20 cellular contexts compared by ENCODE assay signal in genomic region chr11:34327804-34328631, GRCh38. TPM values are rescaled to one million over a fixed set of nuclear protein-coding genes. Genes with fewer than 3 reads are reported as not detected.
DNase-seq lines count a peak whose midpoint lies in the region; ATAC-seq, FAIRE-seq and TF ChIP-seq lines count a peak whose summit lies in the region.
"Had no signal": no experiment of that assay in that cellular context is flagged by ENCODE, and none has a peak within 500 bp of the region (broad histone marks: within the 10 kb centered on the region; RNA-seq: fewer than 3 reads in every experiment).

No MANE protein-coding gene starts in this region.

- TF ChIP-seq RAD21 in A549 (conservative IDR thresholded peaks at IDR 0.05 in 1 of 2, IDR thresholded peaks at IDR 0.05 in 1 of 2) = no peak

- no peak for FAIRE-seq in A549 (lab: Jason Lieb, UNC)
- FAIRE-seq: frontal cortex, RCC 7860 had no signal

- H3K27ac ChIP-seq in A549 (no peak overlapping the region), PC-9 (no peak overlapping the region), heart left ventricle (peak overlapping the region in 8 of 12 donors; percentile 21 to 61 (median 44)), ovary (peak overlapping the region in 1 of 2 donors; percentile 81)

- ATAC-seq in A549 (no peak; a peak in 1 of 6 replicates), heart left ventricle (peak; percentile 75 to 87 (median 84)), esophagus mucosa (no peak)

- H3F3A ChIP-seq in PC-9 (ENCODE audit: insufficient read depth, low read depth) = peaks cover 34% of the 10 kb centered on the region

- H3K4me3 Mint-ChIP-seq in CD14-positive monocyte = no peak overlapping the region
- H3K4me3 Mint-ChIP-seq: dendritic cell treated with granulocyte-macrophage colony-stimulating factor and Interleukin-4, amounts not matched to agents 40 ng/mL and 50 ng/mL, for 4 days; IgD-negative memory B cell; T-helper 2 cell treated with Interferon-gamma antibody and Interleukin-4, amounts not matched to agents 5 μg/mL and 100 μg/mL, for 36 hours; type B pancreatic cell had no signal

- peaks cover 0 to 3% (median 0%) of the 10 kb centered on the region in 7 donors for H3K9me3 Mint-ChIP-seq in CD14-positive monocyte
- H3K9me3 Mint-ChIP-seq: dendritic cell treated with granulocyte-macrophage colony-stimulating factor and Interleukin-4, amounts not matched to agents 40 ng/mL and 50 ng/mL, for 4 days; IgD-negative memory B cell; T-helper 2 cell treated with Interferon-gamma antibody and Interleukin-4, amounts not matched to agents 5 μg/mL and 100 μg/mL, for 36 hours; type B pancreatic cell had no signal

- H3K4me2 ChIP-seq in A549 (no peak overlapping the region), PC-9 (peak overlapping the region; percentile 77)

- intact Hi-C loops in PC-9 (cut with micrococcal nuclease; ENCODE audit: unreplicated experiment) (no loop called here), heart left ventricle (cut with DNase I) (no loop called here), ovary (cut with DNase I) (no loop called here), CD14-positive monocyte (cut with micrococcal nuclease) (no loop called here)

- H3K36me3 ChIP-seq in PC-9 (ENCODE audit: low read depth) (no peaks in the 10 kb centered on the region), heart left ventricle (no peaks in the 10 kb centered on the region), ovary (no peaks in the 10 kb centered on the region)

- POLR2A ChIA-PET in A549 (lab: Yijun Ruan, JAX) (no interaction called here), PC-9 (lab: Charles Lee; ENCODE audit: unreplicated experiment) (no interaction called here)

- H4K20me1 ChIP-seq in PC-9 (ENCODE audit: insufficient read depth) = peaks cover 8% of the 10 kb centered on the region; the same call in 1 of the 2 replicates

- WGBS in A549 (ENCODE audit: missing lambda C conversion rate) = 85% methylated on average over 7 of the region's 7 CpGs
- 30 to 46% (median 33%) methylated on average over 7 of the region's 7 CpGs for WGBS in heart left ventricle, 4 donors
- 10 to 25% (median 14%) methylated on average over 7 of the region's 7 CpGs for WGBS in ovary, 3 donors

- H3K4me1 ChIP-seq in A549 (peaks cover 50% of the 10 kb centered on the region), PC-9 (replicated peaks; ENCODE audit: insufficient read depth) (peaks cover 52% of the 10 kb centered on the region), heart left ventricle (peaks cover 0 to 75% (median 34%) of the 10 kb centered on the region in 12 donors), ovary (ENCODE audit: insufficient read depth) (peaks cover 8% of the 10 kb centered on the region)

- no peak for DNase-seq in A549 (ENCODE audit: low read depth in 1 of 2, low spot score in 1 of 2)
- DNase-seq in PC-9 = no peak
- DNase-seq in heart left ventricle = peak in 4 of 5 donors; percentile 40 to 75 (median 60)
- DNase-seq in ovary = peak; percentile 62 to 71 (median 67)
- no peak for DNase-seq in germinal center (ENCODE audit: low spot score)
- DNase-seq in CD14-positive monocyte (ENCODE audit: low spot score) = no peak
- no peak for DNase-seq in OCI-M1 (lab: John Stamatoyannopoulos, UW)
- DNase-seq: ACHN; activated CD8-positive, alpha-beta memory T cell treated with anti-CD3 and anti-CD28 coated beads for 24 hours; activated naive CD4-positive, alpha-beta T cell treated with anti-CD3 and anti-CD28 coated beads, Interleukin-2, amount 50 U/mL, for 16 hours; HCEC 1CT; mammary epithelial cell; NCI-H2029 treated with DMSO at 0.1 percent for 48 hours had no signal

- H3K9me2 ChIP-seq in PC-9 (ENCODE audit: insufficient read depth) = no peaks in the 10 kb centered on the region

- H3K27me3 ChIP-seq in PC-9 (ENCODE audit: insufficient read depth, low read depth) (no peaks in the 10 kb centered on the region), heart left ventricle (no peaks in the 10 kb centered on the region), ovary (no peaks in the 10 kb centered on the region)

- CTCF ChIA-PET in A549 (lab: Yijun Ruan, JAX) = interaction anchor here (0.5 to 1.4 kb wide), 3 partner anchors 153 to 974 kb away, joined by 3 to 5 read pairs (median 4); no protein-coding TSS in a partner anchor
- CTCF ChIA-PET in PC-9 (lab: Charles Lee) = no interaction called here

- peaks cover 9% of the 10 kb centered on the region for H3K4me1 Mint-ChIP-seq in CD14-positive monocyte

- TF ChIP-seq CTCF in A549 (IDR thresholded peaks at IDR 0.05) (no peak), PC-9 (conservative IDR thresholded peaks at IDR 0.05) (no peak), heart left ventricle (IDR thresholded peaks at IDR 0.05) (no peak), ovary (IDR thresholded peaks at IDR 0.05) (no peak), CD14-positive monocyte (IDR thresholded peaks at IDR 0.05) (no peak)

- BruUV-seq in PC-9 (replicated peaks; lab: Mats Ljungman, UMichigan) = no TSS peak

- H3K36me3 Mint-ChIP-seq in CD14-positive monocyte = no peaks in the 10 kb centered on the region
- H3K36me3 Mint-ChIP-seq: IgD-negative memory B cell, type B pancreatic cell had no signal

- no peak overlapping the region for H3K27ac Mint-ChIP-seq in CD14-positive monocyte
- H3K27ac Mint-ChIP-seq: dendritic cell treated with granulocyte-macrophage colony-stimulating factor and Interleukin-4, amounts not matched to agents 40 ng/mL and 50 ng/mL, for 4 days; IgD-negative memory B cell; T-helper 2 cell treated with Interferon-gamma antibody and Interleukin-4, amounts not matched to agents 5 μg/mL and 100 μg/mL, for 36 hours; type B pancreatic cell had no signal

- no peaks in the 10 kb centered on the region for H3K9me3 ChIP-seq in A549
- no peaks in the 10 kb centered on the region for H3K9me3 ChIP-seq in PC-9 (ENCODE audit: insufficient read depth, low read depth)
- H3K9me3 ChIP-seq in heart left ventricle = no peaks in the 10 kb centered on the region
- no peaks in the 10 kb centered on the region for H3K9me3 ChIP-seq in ovary

- H3K79me2 ChIP-seq in PC-9 (ENCODE audit: low read depth) = peaks cover 86% of the 10 kb centered on the region

- TF ChIP-seq EP300 in A549 (IDR thresholded peaks at IDR 0.05) (no peak), ovary (IDR thresholded peaks at IDR 0.05) (no peak)

- no peak overlapping the region for H3K4me3 ChIP-seq in A549
- no peak overlapping the region for H3K4me3 ChIP-seq in PC-9
- no peak overlapping the region for H3K4me3 ChIP-seq in heart left ventricle
- H3K4me3 ChIP-seq in ovary = no peak overlapping the region

- H2AFZ ChIP-seq in PC-9 = no peak overlapping the region

- H3K27me3 Mint-ChIP-seq in CD14-positive monocyte (ENCODE audit: low read depth in 3 of 3) = peaks cover 0 to 2% (median 2%) of the 10 kb centered on the region in 3 donors
- H3K27me3 Mint-ChIP-seq: dendritic cell treated with granulocyte-macrophage colony-stimulating factor and Interleukin-4, amounts not matched to agents 40 ng/mL and 50 ng/mL, for 4 days; IgD-negative memory B cell; type B pancreatic cell had no signal

- TF ChIP-seq POLR2A in A549 (IDR thresholded peaks at IDR 0.05; ENCODE audit: low read length) (no peak), heart left ventricle (IDR thresholded peaks at IDR 0.05) (no peak), ovary (IDR thresholded peaks at IDR 0.05) (no peak)

TF ChIP-seq in A549, 52 proteins besides CTCF, POLR2A, EP300 and RAD21:
- TF ChIP-seq ESRRA (IDR thresholded peaks at IDR 0.05; ENCODE audit: borderline replicate concordance, low read length) (no peak), MAFK (IDR thresholded peaks at IDR 0.05; ENCODE audit: partially characterized antibody) (peak; percentile 80)

RNA-seq across cellular contexts. Expression of gene ABTB2, which starts 29.8 kb away (rescaled TPM):
- polyA plus RNA-seq in A549 (2011; rRNA removed) (8.9 and 10.3 TPM in 2 replicates), A549 (2017; fragmentation: RNase III; extraction: RNeasy Plus Mini Kit Qiagen cat#74134 plus additional on column Dnase treatment) (14.4 to 18.3 TPM (median 15.4 TPM) in 3 replicates), heart left ventricle (10 to 100 TPM in 1 of 2 donors, 1 to 10 TPM in 1; 3.3 to 27.1 TPM), ovary (1 to 10 TPM; 1.7 to 3.7 TPM), CD14-positive monocyte (under 1 TPM; 0.25 to 0.26 TPM)
- polyA plus RNA-seq in A549 (2012; cell fraction: cytosol; rRNA removed) = 15.1 and 21.8 TPM in 2 replicates
- polyA plus RNA-seq in A549 (2012; cell fraction: nucleus; rRNA removed) = 41.6 and 47.3 TPM in 2 replicates
- polyA minus RNA-seq in A549 (2011; rRNA and poly(A)+ RNA removed) = 7.6 and 9.1 TPM in 2 replicates
- total RNA-seq in PC-9 (2021) (12.7 and 12.9 TPM in 2 replicates), heart left ventricle (10 to 100 TPM in 6 of 9 donors, 1 to 10 TPM in 3; 9.0 to 26.3 (median 12.5) TPM), ovary (1 to 10 TPM; 1.2 to 7.2 (median 2.6) TPM), esophagus mucosa (3.4 TPM)

Comparison
In these comparisons a context has a peak if more than half of its experiments do, and no peak if none do; other contexts are left out.
1. ATAC-seq: peak in heart left ventricle (4 of 4); none in A549 (0 of 2) and esophagus mucosa (single experiment).
2. DNase-seq: peak in heart left ventricle (4 of 5) and ovary (5 of 5); none in A549 (0 of 2), PC-9 (0 of 2), germinal center (single experiment), CD14-positive monocyte (single experiment) and OCI-M1 (single experiment).
3. H3K27ac ChIP-seq: peak in heart left ventricle (8 of 12); none in A549 (0 of 2) and PC-9 (single experiment).